In the genomic region with DNA sequence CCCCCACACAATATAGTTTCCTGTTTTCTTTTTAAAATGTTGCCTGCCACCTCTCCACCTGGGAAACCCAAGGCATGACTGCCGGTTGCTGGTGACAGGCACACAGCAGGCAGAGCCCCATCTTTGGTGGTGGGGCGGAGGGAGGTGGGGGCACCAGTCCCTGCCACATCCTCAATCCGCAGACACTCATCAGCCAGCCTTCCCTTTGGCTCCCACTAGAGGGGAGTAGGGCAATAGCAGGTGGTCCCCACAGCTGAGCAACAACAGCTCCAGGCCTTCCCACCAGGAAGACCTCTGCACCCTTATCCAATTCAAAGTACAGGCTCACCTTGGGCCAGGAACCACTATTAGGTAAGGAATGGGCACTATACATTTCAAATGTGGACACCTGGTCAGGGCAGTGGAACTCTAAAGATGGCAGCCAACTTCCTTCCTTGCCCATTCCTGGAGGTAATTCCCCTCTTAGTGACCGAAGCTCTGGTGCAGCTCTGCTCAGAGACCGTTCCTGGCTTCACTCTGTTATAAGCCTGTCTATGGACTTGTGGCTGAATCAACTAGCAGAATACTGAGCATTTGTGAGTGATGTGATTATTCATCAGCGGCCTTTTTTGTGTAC, we compare ENCODE assay signal across 8 cellular contexts. TPM values are rescaled to one million over a fixed set of nuclear protein-coding genes. Genes with fewer than 3 reads are reported as not detected.
DNase-seq lines count a peak whose midpoint lies in the region; ATAC-seq, FAIRE-seq and TF ChIP-seq lines count a peak whose summit lies in the region.

No MANE protein-coding gene starts in this region.

- WGBS in aorta, 2 donors, result 67% methylated on average over 6 of the region's 6 CpGs

- DNase-seq in NCI-H2081 (lab: John Stamatoyannopoulos, UW) (peak; percentile 16 to 46), NCI-H2081 treated with DMSO at 0.1 percent for 48 hours (lab: John Stamatoyannopoulos, UW) (no peak), HTR-8/SVneo (ENCODE audit: insufficient read length, low spot score) (peak; percentile 69), fibroblast of villous mesenchyme (ENCODE audit: low read depth) (peak; percentile 21), pons (ENCODE audit: low spot score) (peak; percentile 73), aorta (no peak)

- H3K27ac ChIP-seq in VCaP, result no peak overlapping the region; the same call in 1 of the 2 replicates
- H3K27ac ChIP-seq in aorta (ENCODE audit: low read depth in 1 of 2, low read length in 2 of 2), result no peak overlapping the region

- no peaks in the 10 kb centered on the region for H3K4me1 ChIP-seq in aorta (ENCODE audit: control insufficient read depth in 1 of 2, insufficient read depth in 2 of 2, low read length in 2 of 2)

- no peaks in the 10 kb centered on the region for H3K27me3 ChIP-seq in aorta (ENCODE audit: control insufficient read depth in 1 of 2, insufficient read depth in 2 of 2, low read length in 1 of 2)

- ATAC-seq in HG03378 (IDR thresholded peaks at IDR 0.05; ENCODE audit: unreplicated experiment), result no peak
- ATAC-seq in aorta (ENCODE audit: low FRiP score), result no peak

- no peak overlapping the region for H3K4me3 ChIP-seq in fibroblast of villous mesenchyme (ENCODE audit: low read depth, low read length)
- no peak overlapping the region for H3K4me3 ChIP-seq in aorta (ENCODE audit: low read length in 2 of 2)

- peak; percentile 73 for FAIRE-seq in HTR-8/SVneo (lab: Jason Lieb, UNC)

- H3K36me3 ChIP-seq in aorta (ENCODE audit: control insufficient read depth in 1 of 2, insufficient read depth in 2 of 2, low read length in 1 of 2), result peaks cover 0 to under 1% of the 10 kb centered on the region in 2 donors

- H3K9me3 ChIP-seq in aorta (ENCODE audit: control insufficient read depth, low read length), result no peaks in the 10 kb centered on the region

- intact Hi-C loops in aorta (cut with DNase I), result no loop called here

- TF ChIP-seq CTCF in VCaP (conservative IDR thresholded peaks at IDR 0.05) (peak; percentile 74), fibroblast of villous mesenchyme (IDR thresholded peaks at IDR 0.05; ENCODE audit: insufficient read depth, low read depth, low read length) (peak; percentile 92)

RNA-seq across cellular contexts. Expression of a gene that starts 13.9 kb away (rescaled TPM):
- total RNA-seq in fibroblast of villous mesenchyme, result 19.6 and 20.7 TPM in 2 replicates
- total RNA-seq in aorta, result 10 to 100 TPM; 11.4 to 26.1 TPM
- polyA plus RNA-seq in aorta, result 10 to 100 TPM in 1 of 2 donors, 1 to 10 TPM in 1; 3.3 to 40.6 TPM

RNA-seq across cellular contexts. Expression of a gene that starts 14.1 kb away (rescaled TPM):
- total RNA-seq in fibroblast of villous mesenchyme (58.9 and 60.0 TPM in 2 replicates), aorta (10 to 100 TPM; 72.6 to 78.6 TPM)
- 100 to 1,000 TPM in 1 of 2 donors, 10 to 100 TPM in 1; 43.3 to 127 TPM for polyA plus RNA-seq in aorta

RNA-seq across cellular contexts. Expression of a gene that starts 19.8 kb away (rescaled TPM):
- total RNA-seq in fibroblast of villous mesenchyme (under 0.01 TPM in 1 of 2 replicates, not detected in the other), aorta (1 to 10 TPM in 1 of 2 donors, under 1 TPM in 1; 0.23 to 1.2 TPM)
- polyA plus RNA-seq in aorta, result 1 to 10 TPM in 1 of 2 donors, under 1 TPM in 1; 0.05 to 2.1 TPM

Comparison
In these comparisons a context has a peak if more than half of its experiments do, and no peak if none do; other contexts are left out.
1. DNase-seq: peak in NCI-H2081 (2 of 2), HTR-8/SVneo (single experiment), fibroblast of villous mesenchyme (single experiment) and pons (single experiment); none in NCI-H2081 treated with DMSO at 0.1 percent for 48 hours (single experiment) and aorta (0 of 2).